1 cellular context compared by ENCODE assay signal in the genomic region with DNA sequence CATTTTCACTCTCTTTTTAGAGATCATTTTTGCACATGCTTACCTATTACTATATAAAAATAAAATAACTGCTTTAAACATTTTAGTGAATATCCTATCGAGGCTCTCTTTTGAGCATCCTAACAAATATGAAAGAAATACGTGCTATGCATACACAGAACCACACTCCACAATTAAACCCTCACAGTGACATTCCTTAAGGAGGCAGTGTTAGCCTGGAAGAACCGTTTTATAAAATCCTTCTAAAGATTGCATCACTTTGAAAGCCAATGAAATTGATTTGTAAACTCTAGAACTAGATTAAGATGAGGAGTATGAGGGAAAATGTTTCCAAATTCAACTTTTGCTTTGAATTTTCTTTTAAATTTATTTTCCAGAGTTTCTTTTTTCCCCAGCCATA.
A peak's percentile ranks its signal among the peaks of the same experiment; 100 is the strongest.
TF ChIP-seq lines count a peak whose summit lies in the region.

No MANE protein-coding gene starts in this region.

TF ChIP-seq in IMR-90, 13 proteins besides CTCF, POLR2A, EP300 and RAD21:
- TF ChIP-seq CEBPB (IDR thresholded peaks at IDR 0.05; ENCODE audit: low read depth, low read length): peak; percentile 83
- TF ChIP-seq MAFK (IDR thresholded peaks at IDR 0.05; ENCODE audit: low read depth, low read length): no peak
- TF ChIP-seq SMC3 (IDR thresholded peaks at IDR 0.05; ENCODE audit: low read depth, low read length): 0 out of 2 replicates have a peak, but pooled peaks have one; percentile 7
- TF ChIP-seq RCOR1 (IDR thresholded peaks at IDR 0.05; ENCODE audit: insufficient replicate concordance, low read length): no peak
- no peak for TF ChIP-seq NFE2L2 (IDR thresholded peaks at IDR 0.05; ENCODE audit: low read depth, low read length)
- TF ChIP-seq RFX5 (IDR thresholded peaks at IDR 0.05; ENCODE audit: low read depth, low read length): no peak
- TF ChIP-seq, protein P1, sequence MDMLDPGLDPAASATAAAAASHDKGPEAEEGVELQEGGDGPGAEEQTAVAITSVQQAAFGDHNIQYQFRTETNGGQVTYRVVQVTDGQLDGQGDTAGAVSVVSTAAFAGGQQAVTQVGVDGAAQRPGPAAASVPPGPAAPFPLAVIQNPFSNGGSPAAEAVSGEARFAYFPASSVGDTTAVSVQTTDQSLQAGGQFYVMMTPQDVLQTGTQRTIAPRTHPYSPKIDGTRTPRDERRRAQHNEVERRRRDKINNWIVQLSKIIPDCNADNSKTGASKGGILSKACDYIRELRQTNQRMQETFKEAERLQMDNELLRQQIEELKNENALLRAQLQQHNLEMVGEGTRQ (IDR thresholded peaks at IDR 0.05; ENCODE audit: low read depth, low read length): no peak
- no peak for TF ChIP-seq ELK1 (IDR thresholded peaks at IDR 0.05; ENCODE audit: borderline replicate concordance, low read depth, low read length)
- TF ChIP-seq BHLHE40 (IDR thresholded peaks at IDR 0.05; ENCODE audit: low read depth, low read length): no peak
- TF ChIP-seq MAZ (IDR thresholded peaks at IDR 0.05; ENCODE audit: borderline replicate concordance, low read depth, low read length): no peak
